In genomic region chr10:3195706-3196105, GRCh38 we compare ENCODE assay signal across 24 cellular contexts.
"Had no signal": no experiment of that assay in that cellular context is flagged by ENCODE, and none has a peak within 500 bp of the region (broad histone marks: within the 10 kb centered on the region; RNA-seq: fewer than 3 reads in every experiment).

No MANE protein-coding gene starts in this region.

- H3K4me3 Mint-ChIP-seq: activated B cell treated with CpG ODN at 0.5 μM for 24 hours; activated CD4-positive, alpha-beta memory T cell treated with anti-CD3 and anti-CD28 coated beads for 36 hours; activated CD4-positive, alpha-beta T cell treated with anti-CD3 and anti-CD28 coated beads, Interleukin-2, amount 10 ng/mL, durations not matched to agents 7 days and 5 days; activated naive CD4-positive, alpha-beta T cell treated with anti-CD3 and anti-CD28 coated beads, Interleukin-2, amount 10 ng/mL, durations not matched to agents 7 days and 5 days; activated naive CD8-positive, alpha-beta T cell treated with anti-CD3 and anti-CD28 coated beads for 36 hours; activated T-cell treated with anti-CD3 and anti-CD28 coated beads, Interleukin-2, amount 50 U/mL, for 72 hours; T-helper 1 cell treated with Interleukin-12 subunit alpha and Interleukin-12 subunit beta and Interleukin-4 antibody, amounts not matched to agents 30 μg/mL and 1 μg/mL, for 36 hours had no signal

- DNase-seq: activated B cell treated with CpG ODN at 0.5 μM for 24 hours; activated CD4-positive, alpha-beta memory T cell treated with anti-CD3 and anti-CD28 coated beads for 36 hours; activated CD4-positive, alpha-beta T cell treated with anti-CD3 and anti-CD28 coated beads for 1 hour; activated CD4-positive, alpha-beta T cell treated with anti-CD3 and anti-CD28 coated beads, Interleukin-2, amount 10 ng/mL, durations not matched to agents 7 days and 5 days; activated gamma-delta T cell treated with Interleukin-2 at 50 U/mL for 16 hours; activated naive CD4-positive, alpha-beta T cell treated with anti-CD3 and anti-CD28 coated beads, Interleukin-2, amount 10 ng/mL, durations not matched to agents 7 days and 5 days; activated naive CD8-positive, alpha-beta T cell treated with anti-CD3 and anti-CD28 coated beads for 36 hours; activated T-cell treated with anti-CD3 and anti-CD28 coated beads, Interleukin-2, amount 50 U/mL, for 72 hours; adrenal gland; anterior cingulate cortex; body of pancreas; central memory CD4-positive, alpha-beta T cell; Kasumi-1; KBM-7; NCI-H1048; NCI-H1694 treated with DMSO at 0.1 percent for 48 hours; NCI-H2029 treated with DMSO at 0.1 percent for 48 hours; NCI-H510A treated with DMSO at 0.1 percent for 48 hours; NCI-H82; SHP77 treated with DMSO at 0.1 percent for 48 hours had no signal

- H3K27ac Mint-ChIP-seq: activated B cell treated with CpG ODN at 0.5 μM for 24 hours; activated CD4-positive, alpha-beta memory T cell treated with anti-CD3 and anti-CD28 coated beads for 36 hours; activated CD4-positive, alpha-beta T cell treated with anti-CD3 and anti-CD28 coated beads, Interleukin-2, amount 10 ng/mL, durations not matched to agents 7 days and 5 days; activated naive CD4-positive, alpha-beta T cell treated with anti-CD3 and anti-CD28 coated beads, Interleukin-2, amount 10 ng/mL, durations not matched to agents 7 days and 5 days; activated naive CD8-positive, alpha-beta T cell treated with anti-CD3 and anti-CD28 coated beads for 36 hours; activated T-cell treated with anti-CD3 and anti-CD28 coated beads, Interleukin-2, amount 50 U/mL, for 72 hours; activated T-helper 2 cell treated with anti-CD3 and anti-CD28 coated beads, Interferon-gamma antibody, Interleukin-2, Interleukin-4, amounts not matched to agents 10 μg/mL and 5 μg/mL and 100 μg/mL, durations not matched to agents 14 hours and 24 hours and 36 hours; T-helper 1 cell treated with Interleukin-12 subunit alpha and Interleukin-12 subunit beta and Interleukin-4 antibody, amounts not matched to agents 30 μg/mL and 1 μg/mL, for 36 hours had no signal

- H3K9me3 Mint-ChIP-seq: activated B cell treated with CpG ODN at 0.5 μM for 24 hours; activated CD4-positive, alpha-beta memory T cell treated with anti-CD3 and anti-CD28 coated beads for 36 hours; activated CD4-positive, alpha-beta T cell treated with anti-CD3 and anti-CD28 coated beads, Interleukin-2, amount 10 ng/mL, durations not matched to agents 7 days and 5 days; activated naive CD4-positive, alpha-beta T cell treated with anti-CD3 and anti-CD28 coated beads, Interleukin-2, amount 10 ng/mL, durations not matched to agents 7 days and 5 days; activated naive CD8-positive, alpha-beta T cell treated with anti-CD3 and anti-CD28 coated beads for 36 hours; activated T-cell treated with anti-CD3 and anti-CD28 coated beads, Interleukin-2, amount 50 U/mL, for 72 hours; activated T-helper 2 cell treated with anti-CD3 and anti-CD28 coated beads, Interferon-gamma antibody, Interleukin-2, Interleukin-4, amounts not matched to agents 10 μg/mL and 5 μg/mL and 100 μg/mL, durations not matched to agents 14 hours and 24 hours and 36 hours; T-helper 1 cell treated with Interleukin-12 subunit alpha and Interleukin-12 subunit beta and Interleukin-4 antibody, amounts not matched to agents 30 μg/mL and 1 μg/mL, for 36 hours had no signal

- H3K36me3 ChIP-seq: adrenal gland had no signal

- H3K36me3 Mint-ChIP-seq: activated CD4-positive, alpha-beta memory T cell treated with anti-CD3 and anti-CD28 coated beads for 36 hours; activated naive CD4-positive, alpha-beta T cell treated with anti-CD3 and anti-CD28 coated beads, Interleukin-2, amount 10 ng/mL, durations not matched to agents 7 days and 5 days had no signal

- H3K4me3 ChIP-seq: adrenal gland, body of pancreas had no signal

- FAIRE-seq: bronchial epithelial cell, RCC 7860 had no signal

- H3K9me3 ChIP-seq: adrenal gland, body of pancreas had no signal

- H3K27ac ChIP-seq: adrenal gland, body of pancreas had no signal

- ATAC-seq: activated T-cell treated with anti-CD3 and anti-CD28 coated beads, Interleukin-2, amount 50 U/mL, for 72 hours; body of pancreas had no signal

- H3K27me3 ChIP-seq: body of pancreas had no signal
